ENCODE assay signal across 25 cellular contexts in the genomic region with DNA sequence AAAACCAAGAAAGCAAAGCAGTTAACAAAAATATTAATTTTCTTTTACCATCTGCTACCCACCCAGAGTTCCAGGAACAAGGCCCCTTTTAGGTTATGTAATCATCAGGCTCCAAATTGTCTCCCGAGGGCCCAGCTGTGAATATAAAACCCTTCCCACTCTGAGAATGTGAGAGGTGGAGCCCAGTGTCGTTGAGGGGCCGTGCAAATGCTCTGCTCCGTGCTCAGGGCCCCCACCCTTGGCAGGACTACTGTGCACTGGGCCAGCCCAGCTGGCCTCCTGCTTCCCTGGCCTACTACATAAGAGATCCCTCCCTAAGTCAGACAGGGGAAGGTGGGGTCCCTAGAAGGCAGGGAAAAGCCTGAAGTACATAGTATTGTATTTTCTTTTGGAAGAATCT. TPM values are rescaled to one million over a fixed set of nuclear protein-coding genes. Genes with fewer than 3 reads are reported as not detected.
DNase-seq lines count a peak whose midpoint lies in the region; ATAC-seq and TF ChIP-seq lines count a peak whose summit lies in the region.
"Had no signal": no experiment of that assay in that cellular context is flagged by ENCODE, and none has a peak within 500 bp of the region (broad histone marks: within the 10 kb centered on the region; RNA-seq: fewer than 3 reads in every experiment).

No MANE protein-coding gene starts in this region.

- H3K4me1 ChIP-seq in right atrium auricular region (peaks cover 0 to 43% of the 10 kb centered on the region in 2 donors), aorta (ENCODE audit: control insufficient read depth in 1 of 2, insufficient read depth in 2 of 2, low read length in 2 of 2) (peaks cover 3 to 4% of the 10 kb centered on the region in 2 donors)

- H3K9me3 Mint-ChIP-seq in dendritic cell treated with granulocyte-macrophage colony-stimulating factor and Interleukin-4, amounts not matched to agents 40 ng/mL and 50 ng/mL, for 4 days, result no peaks in the 10 kb centered on the region
- no peaks in the 10 kb centered on the region for H3K9me3 Mint-ChIP-seq in nephron
- H3K9me3 Mint-ChIP-seq: activated naive CD4-positive, alpha-beta T cell treated with anti-CD3 and anti-CD28 coated beads, Interleukin-2, amount 10 ng/mL, durations not matched to agents 7 days and 5 days; activated T-cell treated with anti-CD3 and anti-CD28 coated beads, Interleukin-2, amount 50 U/mL, for 72 hours; CD8-positive, alpha-beta memory T cell; stimulated activated memory B cell treated with anti-CD40 and anti-IgM and Interleukin-4, amounts not matched to agents 10 μg/mL and 1 μg/mL and 100 μg/mL, for 72 hours had no signal

- peaks cover 3% of the 10 kb centered on the region for H3K27me3 Mint-ChIP-seq in dendritic cell treated with granulocyte-macrophage colony-stimulating factor and Interleukin-4, amounts not matched to agents 40 ng/mL and 50 ng/mL, for 4 days
- peaks cover 6% of the 10 kb centered on the region for H3K27me3 Mint-ChIP-seq in nephron (ENCODE audit: low read depth)
- H3K27me3 Mint-ChIP-seq: activated CD4-positive, alpha-beta T cell treated with anti-CD3 and anti-CD28 coated beads for 36 hours had no signal

- H3K36me3 Mint-ChIP-seq in dendritic cell treated with granulocyte-macrophage colony-stimulating factor and Interleukin-4, amounts not matched to agents 40 ng/mL and 50 ng/mL, for 4 days (ENCODE audit: low read depth), result peaks cover 3% of the 10 kb centered on the region
- H3K36me3 Mint-ChIP-seq in nephron (ENCODE audit: low read depth), result no peaks in the 10 kb centered on the region

- TF ChIP-seq CTCF in right atrium auricular region (IDR thresholded peaks at IDR 0.05) (no peak), nephron (IDR thresholded peaks at IDR 0.05; ENCODE audit: unreplicated experiment in 3 of 3) (no peak)

- ATAC-seq in aorta (ENCODE audit: low FRiP score) (peak; percentile 77), HG03045 (IDR thresholded peaks at IDR 0.05; ENCODE audit: unreplicated experiment) (no peak)
- ATAC-seq: activated CD4-positive, alpha-beta T cell treated with anti-CD3 and anti-CD28 coated beads for 36 hours; activated T-cell treated with anti-CD3 and anti-CD28 coated beads, Interleukin-2, amount 50 U/mL, for 72 hours; HCT116; stimulated activated memory B cell treated with anti-CD40 and anti-IgM and Interleukin-4, amounts not matched to agents 10 μg/mL and 1 μg/mL and 100 μg/mL, for 72 hours had no signal

- H3K36me3 ChIP-seq in right atrium auricular region, result no peaks in the 10 kb centered on the region
- no peaks in the 10 kb centered on the region for H3K36me3 ChIP-seq in aorta (ENCODE audit: control insufficient read depth in 1 of 2, insufficient read depth in 2 of 2, low read length in 1 of 2)
- H3K36me3 ChIP-seq: ascending aorta, thoracic aorta had no signal

- H3K27ac ChIP-seq in right atrium auricular region (peak overlapping the region; percentile 22 to 51), aorta (ENCODE audit: low read depth in 1 of 2, low read length in 2 of 2) (no peak overlapping the region)
- H3K27ac ChIP-seq: ascending aorta, hepatocyte, parathyroid adenoma, thoracic aorta had no signal

- H3K27me3 ChIP-seq in right atrium auricular region (no peaks in the 10 kb centered on the region), aorta (ENCODE audit: control insufficient read depth in 1 of 2, insufficient read depth in 2 of 2, low read length in 1 of 2) (no peaks in the 10 kb centered on the region)
- H3K27me3 ChIP-seq: ascending aorta, hepatocyte had no signal

- peaks cover 38% of the 10 kb centered on the region for H3K4me1 Mint-ChIP-seq in dendritic cell treated with granulocyte-macrophage colony-stimulating factor and Interleukin-4, amounts not matched to agents 40 ng/mL and 50 ng/mL, for 4 days (ENCODE audit: low read depth)
- peaks cover 75% of the 10 kb centered on the region for H3K4me1 Mint-ChIP-seq in nephron
- H3K4me1 Mint-ChIP-seq: stimulated activated memory B cell treated with anti-CD40 and anti-IgM and Interleukin-4, amounts not matched to agents 10 μg/mL and 1 μg/mL and 100 μg/mL, for 72 hours had no signal

- intact Hi-C loops in dendritic cell treated with granulocyte-macrophage colony-stimulating factor and Interleukin-4, amounts not matched to agents 40 ng/mL and 50 ng/mL, for 4 days (cut with micrococcal nuclease), result no loop called here
- intact Hi-C loops in aorta (cut with DNase I), result no loop called here

- H3K27ac Mint-ChIP-seq in dendritic cell treated with granulocyte-macrophage colony-stimulating factor and Interleukin-4, amounts not matched to agents 40 ng/mL and 50 ng/mL, for 4 days, result peak overlapping the region; percentile 25
- H3K27ac Mint-ChIP-seq in nephron, result peak overlapping the region in 2 of 3 experiments; percentile 46 to 78
- H3K27ac Mint-ChIP-seq: activated CD4-positive, alpha-beta T cell treated with anti-CD3 and anti-CD28 coated beads for 36 hours; activated T-cell treated with anti-CD3 and anti-CD28 coated beads, Interleukin-2, amount 50 U/mL, for 72 hours; stimulated activated memory B cell treated with anti-CD40 and anti-IgM and Interleukin-4, amounts not matched to agents 10 μg/mL and 1 μg/mL and 100 μg/mL, for 72 hours had no signal

- no peaks in the 10 kb centered on the region for H3K9me3 ChIP-seq in right atrium auricular region
- H3K9me3 ChIP-seq in aorta (ENCODE audit: control insufficient read depth, low read length), result no peaks in the 10 kb centered on the region
- H3K9me3 ChIP-seq: ascending aorta, thoracic aorta had no signal

- no peak overlapping the region for H3K4me3 Mint-ChIP-seq in dendritic cell treated with granulocyte-macrophage colony-stimulating factor and Interleukin-4, amounts not matched to agents 40 ng/mL and 50 ng/mL, for 4 days
- H3K4me3 Mint-ChIP-seq in nephron, result no peak overlapping the region
- H3K4me3 Mint-ChIP-seq: activated CD4-positive, alpha-beta T cell treated with anti-CD3 and anti-CD28 coated beads for 36 hours; activated naive CD4-positive, alpha-beta T cell treated with anti-CD3 and anti-CD28 coated beads, Interleukin-2, amount 10 ng/mL, durations not matched to agents 7 days and 5 days; activated T-cell treated with anti-CD3 and anti-CD28 coated beads, Interleukin-2, amount 50 U/mL, for 72 hours; CD8-positive, alpha-beta memory T cell; stimulated activated memory B cell treated with anti-CD40 and anti-IgM and Interleukin-4, amounts not matched to agents 10 μg/mL and 1 μg/mL and 100 μg/mL, for 72 hours had no signal

- WGBS in aorta, 2 donors, result 13 to 25% methylated on average over 4 of the region's 4 CpGs

- H3K4me3 ChIP-seq in right atrium auricular region (no peak overlapping the region), aorta (ENCODE audit: low read length in 2 of 2) (no peak overlapping the region)
- H3K4me3 ChIP-seq: ascending aorta, hepatocyte, thoracic aorta had no signal

- DNase-seq in right atrium auricular region (ENCODE audit: low spot score) (no peak), aorta (peak in 1 of 2 donors; percentile 64), NCI-H2107 treated with DMSO at 0.1 percent for 48 hours (lab: John Stamatoyannopoulos, UW; ENCODE audit: unreplicated experiment) (no peak)
- no peak for DNase-seq in effector CD4-positive, alpha-beta T cell
- DNase-seq: activated CD4-positive, alpha-beta T cell treated with anti-CD3 and anti-CD28 coated beads for 36 hours; activated naive CD4-positive, alpha-beta T cell treated with anti-CD3 and anti-CD28 coated beads, Interleukin-2, amount 10 ng/mL, durations not matched to agents 7 days and 5 days; activated T-cell treated with anti-CD3 and anti-CD28 coated beads, Interleukin-2, amount 50 U/mL, for 72 hours; CD8-positive, alpha-beta memory T cell; central memory CD4-positive, alpha-beta T cell; DMS79 treated with DMSO at 0.1 percent for 48 hours; MV-4-11; NCI-H187 treated with DMSO at 0.1 percent for 48 hours; NCI-H226; NCI-H774; stimulated activated CD4-positive, alpha-beta T cell treated with anti-CD3 and anti-CD28 coated beads, Interleukin-1b, Interleukin-23, amount 100 ng/mL, for 48 hours had no signal

RNA-seq across cellular contexts. Expression of a gene that starts 4.6 kb away (rescaled TPM):
- 100 to 1,000 TPM; 138 to 180 TPM for total RNA-seq in right atrium auricular region
- 100 to 1,000 TPM in 1 of 2 donors, 10 to 100 TPM in 1; 96.9 to 109 TPM for total RNA-seq in aorta
- 100 to 1,000 TPM in 1 of 2 donors, 10 to 100 TPM in 1; 69.1 to 177 TPM for polyA plus RNA-seq in aorta
- total RNA-seq: activated CD4-positive, alpha-beta T cell treated with anti-CD3 and anti-CD28 coated beads for 36 hours; HT1080 had no signal
- polyA plus RNA-seq: CD8-positive, alpha-beta memory T cell had no signal

RNA-seq across cellular contexts. Expression of a gene that starts 45.5 kb away (rescaled TPM):
- total RNA-seq in right atrium auricular region (10 to 100 TPM; 38.9 to 52.5 TPM), aorta (10 to 100 TPM; 30.7 to 31.2 TPM)
- 10 to 100 TPM; 15.8 to 28.9 TPM for polyA plus RNA-seq in aorta

RNA-seq across cellular contexts. Expression of a gene that starts 45.5 kb away (rescaled TPM):
- 10 to 100 TPM; 40.6 to 60.5 TPM for total RNA-seq in right atrium auricular region
- 10 to 100 TPM; 60.5 to 62.2 TPM for total RNA-seq in aorta
- 10 to 100 TPM; 44.8 to 49.5 TPM for polyA plus RNA-seq in aorta

Comparison
In these comparisons a context has a peak if more than half of its experiments do, and no peak if none do; other contexts are left out.
1. H3K27ac ChIP-seq: peak in right atrium auricular region (2 of 2); none in aorta (0 of 2).